30 cellular contexts compared by ENCODE assay signal in genomic region chr11:13959001-13959400, GRCh38. TPM values are rescaled to one million over a fixed set of nuclear protein-coding genes. Genes with fewer than 3 reads are reported as not detected.
"Had no signal": no experiment of that assay in that cellular context is flagged by ENCODE, and none has a peak within 500 bp of the region (broad histone marks: within the 10 kb centered on the region; RNA-seq: fewer than 3 reads in every experiment).

No MANE protein-coding gene starts in this region.

- H3K36me3 Mint-ChIP-seq: activated naive CD8-positive, alpha-beta T cell treated with anti-CD3 and anti-CD28 coated beads for 36 hours had no signal

- H3K27ac Mint-ChIP-seq: activated CD4-positive, alpha-beta T cell treated with anti-CD3 and anti-CD28 coated beads, Interleukin-2, amount 10 ng/mL, durations not matched to agents 24 days and 14 days; activated CD8-positive, alpha-beta T cell treated with anti-CD3 and anti-CD28 coated beads for 36 hours; activated naive CD8-positive, alpha-beta T cell treated with anti-CD3 and anti-CD28 coated beads for 36 hours; activated T-cell treated with anti-CD3 and anti-CD28 coated beads, Interleukin-2, amount 50 U/mL, for 72 hours; activated T-helper 17 cell treated with anti-CD3 and anti-CD28 coated beads, Interleukin-2, amount 50 U/mL, for 72 hours; T-helper 2 cell treated with Interferon-gamma antibody and Interleukin-4, amounts not matched to agents 5 μg/mL and 100 μg/mL, for 36 hours had no signal

- ATAC-seq: activated CD8-positive, alpha-beta T cell treated with anti-CD3 and anti-CD28 coated beads for 36 hours; activated T-cell treated with anti-CD3 and anti-CD28 coated beads, Interleukin-2, amount 50 U/mL, for 72 hours; activated T-helper 17 cell treated with anti-CD3 and anti-CD28 coated beads, Interleukin-2, amount 50 U/mL, for 72 hours; Right ventricle myocardium inferior had no signal

- H3K4me3 ChIP-seq: PC-9 had no signal

- DNase-seq: activated CD4-positive, alpha-beta T cell treated with anti-CD3 and anti-CD28 coated beads, Interleukin-2, amount 10 ng/mL, durations not matched to agents 24 days and 14 days; activated CD4-positive, alpha-beta T cell treated with anti-CD3 and anti-CD28 coated beads, Interleukin-2, amount 50 U/mL, for 4 hours; activated CD8-positive, alpha-beta T cell treated with anti-CD3 and anti-CD28 coated beads for 36 hours; activated effector memory CD4-positive, alpha-beta T cell treated with anti-CD3 and anti-CD28 coated beads, Interleukin-2, amount 50 U/mL, for 16 hours; activated naive CD4-positive, alpha-beta T cell; activated naive CD4-positive, alpha-beta T cell treated with anti-CD3 and anti-CD28 coated beads, Interleukin-2, amount 50 U/mL, for 16 hours; activated naive CD8-positive, alpha-beta T cell treated with anti-CD3 and anti-CD28 coated beads for 36 hours; activated T-cell treated with anti-CD3 and anti-CD28 coated beads, Interleukin-2, amount 50 U/mL, for 1 hour; activated T-cell treated with anti-CD3 and anti-CD28 coated beads, Interleukin-2, amount 50 U/mL, for 72 hours; amniotic stem cell; aorta; brain microvascular endothelial cell; Karpas-422; KBM-7; NCI-H1105; NCI-H1417 treated with DMSO at 0.1 percent for 48 hours; NCI-H187 treated with DMSO at 0.1 percent for 48 hours; NCI-H2081; NCI-H2171 treated with DMSO at 0.1 percent for 48 hours; NCI-H226; NCI-H446 treated with DMSO at 0.1 percent for 48 hours; NCI-H524; PC-9; SIG-M5 had no signal

- H3K27ac ChIP-seq: brain microvascular endothelial cell, PC-9, RWPE1 had no signal

- H3K9me3 Mint-ChIP-seq: activated CD4-positive, alpha-beta T cell treated with anti-CD3 and anti-CD28 coated beads, Interleukin-2, amount 10 ng/mL, durations not matched to agents 24 days and 14 days; activated CD8-positive, alpha-beta T cell treated with anti-CD3 and anti-CD28 coated beads for 36 hours; activated naive CD8-positive, alpha-beta T cell treated with anti-CD3 and anti-CD28 coated beads for 36 hours; activated T-cell treated with anti-CD3 and anti-CD28 coated beads, Interleukin-2, amount 50 U/mL, for 72 hours; activated T-helper 17 cell treated with anti-CD3 and anti-CD28 coated beads, Interleukin-2, amount 50 U/mL, for 72 hours; T-helper 2 cell treated with Interferon-gamma antibody and Interleukin-4, amounts not matched to agents 5 μg/mL and 100 μg/mL, for 36 hours had no signal

- H3K36me3 ChIP-seq: brain microvascular endothelial cell had no signal

- H3K4me3 Mint-ChIP-seq: activated CD4-positive, alpha-beta T cell treated with anti-CD3 and anti-CD28 coated beads, Interleukin-2, amount 10 ng/mL, durations not matched to agents 24 days and 14 days; activated CD8-positive, alpha-beta T cell treated with anti-CD3 and anti-CD28 coated beads for 36 hours; activated naive CD8-positive, alpha-beta T cell treated with anti-CD3 and anti-CD28 coated beads for 36 hours; activated T-cell treated with anti-CD3 and anti-CD28 coated beads, Interleukin-2, amount 50 U/mL, for 72 hours; activated T-helper 17 cell treated with anti-CD3 and anti-CD28 coated beads, Interleukin-2, amount 50 U/mL, for 72 hours; T-helper 2 cell treated with Interferon-gamma antibody and Interleukin-4, amounts not matched to agents 5 μg/mL and 100 μg/mL, for 36 hours had no signal

RNA-seq across cellular contexts. Expression of gene SPON1, which starts 3.5 kb away (rescaled TPM):
- total RNA-seq: MCF 10A, SK-MEL-5 had no signal
